10 cellular contexts compared by ENCODE assay signal in the genomic region with DNA sequence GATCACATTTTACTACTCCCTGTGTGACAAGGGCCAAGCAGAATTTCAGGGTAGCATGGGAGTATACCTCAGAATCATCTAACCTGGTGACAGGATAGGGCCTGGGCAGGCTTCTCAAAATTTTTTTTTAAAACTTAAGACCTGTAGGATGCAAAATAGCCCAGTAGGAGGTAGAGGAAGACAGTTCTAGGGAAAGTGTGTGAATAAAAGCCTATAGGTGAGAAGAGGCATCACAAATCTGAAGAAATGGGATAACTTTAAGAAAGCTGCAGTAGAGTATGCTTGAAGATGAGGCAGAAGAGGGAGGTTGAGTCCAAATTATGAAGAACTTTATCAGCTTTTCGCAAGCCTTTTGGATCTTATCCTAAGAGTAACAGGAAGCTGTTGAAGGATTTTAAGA. TPM values are rescaled to one million over a fixed set of nuclear protein-coding genes. Genes with fewer than 3 reads are reported as not detected.
DNase-seq lines count a peak whose midpoint lies in the region; ATAC-seq and TF ChIP-seq lines count a peak whose summit lies in the region.
"Had no signal": no experiment of that assay in that cellular context is flagged by ENCODE, and none has a peak within 500 bp of the region (broad histone marks: within the 10 kb centered on the region; RNA-seq: fewer than 3 reads in every experiment).

No MANE protein-coding gene starts in this region.

- H3K4me1 Mint-ChIP-seq in natural killer cell (peaks cover 17 to 24% of the 10 kb centered on the region in 2 donors), type B pancreatic cell (ENCODE audit: unreplicated experiment) (no peaks in the 10 kb centered on the region)
- H3K4me1 Mint-ChIP-seq in natural killer cell treated with Interleukin-12 subunit alpha and Interleukin-12 subunit beta and Interleukin-15 and Interleukin-18, amount 100 ng/mL, for 72 hours (ENCODE audit: low read depth in 2 of 2) = peaks cover 11 to 17% of the 10 kb centered on the region in 2 donors
- H3K4me1 Mint-ChIP-seq in activated T-helper 1 cell treated with anti-CD3 and anti-CD28 coated beads, Interleukin-12 subunit alpha, Interleukin-12 subunit beta, Interleukin-2, Interleukin-4 antibody, amounts not matched to agents 30 ng/mL and 10 ng/mL and 1 ng/mL, durations not matched to agents 14 hours and 24 hours and 36 hours (ENCODE audit: low read depth) = peaks cover 22% of the 10 kb centered on the region

- ATAC-seq in natural killer cell = peak in 2 of 3 donors; percentile 36
- ATAC-seq in natural killer cell treated with Interleukin-12 subunit alpha and Interleukin-12 subunit beta and Interleukin-15 and Interleukin-18, amount 100 ng/mL, for 72 hours = no peak

- H3K4me3 ChIP-seq in choroid plexus epithelial cell (ENCODE audit: low read depth, low read length) = no peak overlapping the region

- H3K9me3 Mint-ChIP-seq in natural killer cell (peaks cover 0 to 2% of the 10 kb centered on the region in 2 donors), type B pancreatic cell (peaks cover 5% of the 10 kb centered on the region)
- H3K9me3 Mint-ChIP-seq in natural killer cell treated with Interleukin-12 subunit alpha and Interleukin-12 subunit beta and Interleukin-15 and Interleukin-18, amount 100 ng/mL, for 72 hours = no peaks in the 10 kb centered on the region
- H3K9me3 Mint-ChIP-seq in activated T-helper 1 cell treated with anti-CD3 and anti-CD28 coated beads, Interleukin-12 subunit alpha, Interleukin-12 subunit beta, Interleukin-2, Interleukin-4 antibody, amounts not matched to agents 30 ng/mL and 10 ng/mL and 1 ng/mL, durations not matched to agents 14 hours and 24 hours and 36 hours = peaks cover 5% of the 10 kb centered on the region

- no peak for DNase-seq in natural killer cell
- DNase-seq in natural killer cell treated with Interleukin-12 subunit alpha and Interleukin-12 subunit beta and Interleukin-15 and Interleukin-18, amount 100 ng/mL, for 72 hours (ENCODE audit: low spot score) = no peak
- peak; percentile 51 for DNase-seq in NOMO-1 treated with DMSO at 0.1 percent for 48 hours (lab: John Stamatoyannopoulos, UW; ENCODE audit: unreplicated experiment)
- DNase-seq in choroid plexus epithelial cell (ENCODE audit: low read depth) = peak; percentile 23
- DNase-seq in type B pancreatic cell (ENCODE audit: extremely low spot score, unreplicated experiment) = no peak
- DNase-seq in activated T-helper 1 cell treated with anti-CD3 and anti-CD28 coated beads, Interleukin-12 subunit alpha, Interleukin-12 subunit beta, Interleukin-2, Interleukin-4 antibody, amounts not matched to agents 30 ng/mL and 10 ng/mL and 1 ng/mL, durations not matched to agents 14 hours and 24 hours and 36 hours (ENCODE audit: low spot score) = no peak
- DNase-seq in NCI-H146 treated with DMSO at 0.1 percent for 48 hours (lab: John Stamatoyannopoulos, UW; ENCODE audit: unreplicated experiment) = no peak
- no peak for DNase-seq in inferior parietal cortex (ENCODE audit: extremely low spot score)
- DNase-seq: activated naive CD8-positive, alpha-beta T cell treated with anti-CD3 and anti-CD28 coated beads for 36 hours; NCI-H187 treated with DMSO at 0.1 percent for 48 hours had no signal

- H3K36me3 Mint-ChIP-seq in natural killer cell (no peaks in the 10 kb centered on the region), type B pancreatic cell (no peaks in the 10 kb centered on the region)
- peaks cover 7% of the 10 kb centered on the region for H3K36me3 Mint-ChIP-seq in natural killer cell treated with Interleukin-12 subunit alpha and Interleukin-12 subunit beta and Interleukin-15 and Interleukin-18, amount 100 ng/mL, for 72 hours
- H3K36me3 Mint-ChIP-seq in activated T-helper 1 cell treated with anti-CD3 and anti-CD28 coated beads, Interleukin-12 subunit alpha, Interleukin-12 subunit beta, Interleukin-2, Interleukin-4 antibody, amounts not matched to agents 30 ng/mL and 10 ng/mL and 1 ng/mL, durations not matched to agents 14 hours and 24 hours and 36 hours (ENCODE audit: low read depth) = peaks cover 42% of the 10 kb centered on the region

- H3K27ac Mint-ChIP-seq in natural killer cell (peak overlapping the region in 1 of 2 donors; percentile 64), type B pancreatic cell (no peak overlapping the region)
- H3K27ac Mint-ChIP-seq in natural killer cell treated with Interleukin-12 subunit alpha and Interleukin-12 subunit beta and Interleukin-15 and Interleukin-18, amount 100 ng/mL, for 72 hours = peak overlapping the region in 1 of 2 donors; percentile 27
- H3K27ac Mint-ChIP-seq in activated T-helper 1 cell treated with anti-CD3 and anti-CD28 coated beads, Interleukin-12 subunit alpha, Interleukin-12 subunit beta, Interleukin-2, Interleukin-4 antibody, amounts not matched to agents 30 ng/mL and 10 ng/mL and 1 ng/mL, durations not matched to agents 14 hours and 24 hours and 36 hours = no peak overlapping the region
- H3K27ac Mint-ChIP-seq: activated naive CD8-positive, alpha-beta T cell treated with anti-CD3 and anti-CD28 coated beads for 36 hours had no signal

- no peak for TF ChIP-seq CTCF in natural killer cell (IDR thresholded peaks at IDR 0.05)
- peak; percentile 33 for TF ChIP-seq CTCF in choroid plexus epithelial cell (conservative IDR thresholded peaks at IDR 0.05; ENCODE audit: low read depth, low read length)
- TF ChIP-seq CTCF in type B pancreatic cell (conservative IDR thresholded peaks at IDR 0.05) = peak; percentile 40

- H3K4me3 Mint-ChIP-seq in natural killer cell (no peak overlapping the region), type B pancreatic cell (no peak overlapping the region)
- no peak overlapping the region for H3K4me3 Mint-ChIP-seq in natural killer cell treated with Interleukin-12 subunit alpha and Interleukin-12 subunit beta and Interleukin-15 and Interleukin-18, amount 100 ng/mL, for 72 hours
- H3K4me3 Mint-ChIP-seq in activated T-helper 1 cell treated with anti-CD3 and anti-CD28 coated beads, Interleukin-12 subunit alpha, Interleukin-12 subunit beta, Interleukin-2, Interleukin-4 antibody, amounts not matched to agents 30 ng/mL and 10 ng/mL and 1 ng/mL, durations not matched to agents 14 hours and 24 hours and 36 hours = no peak overlapping the region
- H3K4me3 Mint-ChIP-seq: activated naive CD8-positive, alpha-beta T cell treated with anti-CD3 and anti-CD28 coated beads for 36 hours had no signal

- H3K27me3 Mint-ChIP-seq in natural killer cell (ENCODE audit: low read depth in 2 of 2) (no peaks in the 10 kb centered on the region), type B pancreatic cell (no peaks in the 10 kb centered on the region)
- no peaks in the 10 kb centered on the region for H3K27me3 Mint-ChIP-seq in natural killer cell treated with Interleukin-12 subunit alpha and Interleukin-12 subunit beta and Interleukin-15 and Interleukin-18, amount 100 ng/mL, for 72 hours
- no peaks in the 10 kb centered on the region for H3K27me3 Mint-ChIP-seq in activated T-helper 1 cell treated with anti-CD3 and anti-CD28 coated beads, Interleukin-12 subunit alpha, Interleukin-12 subunit beta, Interleukin-2, Interleukin-4 antibody, amounts not matched to agents 30 ng/mL and 10 ng/mL and 1 ng/mL, durations not matched to agents 14 hours and 24 hours and 36 hours (ENCODE audit: insufficient read depth)
- H3K27me3 Mint-ChIP-seq: activated naive CD8-positive, alpha-beta T cell treated with anti-CD3 and anti-CD28 coated beads for 36 hours had no signal

- intact Hi-C loops in natural killer cell (cut with micrococcal nuclease) = no loop called here
- intact Hi-C loops in activated T-helper 1 cell treated with anti-CD3 and anti-CD28 coated beads, Interleukin-12 subunit alpha, Interleukin-12 subunit beta, Interleukin-2, Interleukin-4 antibody, amounts not matched to agents 30 ng/mL and 10 ng/mL and 1 ng/mL, durations not matched to agents 14 hours and 24 hours and 36 hours (cut with micrococcal nuclease) = loop anchor here (5.0 kb wide), 1 partner anchor 65 kb away; no protein-coding TSS in a partner anchor

RNA-seq across cellular contexts. Expression of a gene that starts 32.3 kb away (rescaled TPM):
- 10 to 100 TPM; 59.1 to 74.3 (median 60.0) TPM for total RNA-seq in natural killer cell
- total RNA-seq in natural killer cell treated with Interleukin-12 subunit alpha and Interleukin-12 subunit beta and Interleukin-15 and Interleukin-18, amount 100 ng/mL, for 72 hours = 100 to 1,000 TPM in 1 of 2 donors, 10 to 100 TPM in 1; 64.6 to 120 TPM
- 10.4 and 20.9 TPM in 2 replicates for total RNA-seq in type B pancreatic cell (ENCODE audit: low replicate concordance)
- total RNA-seq in activated T-helper 1 cell treated with anti-CD3 and anti-CD28 coated beads, Interleukin-12 subunit alpha, Interleukin-12 subunit beta, Interleukin-2, Interleukin-4 antibody, amounts not matched to agents 30 ng/mL and 10 ng/mL and 1 ng/mL, durations not matched to agents 14 hours and 24 hours and 36 hours = 69.9 and 74.2 TPM in 2 replicates

RNA-seq across cellular contexts. Expression of a gene that starts 57.0 kb away (rescaled TPM):
- 1 to 10 TPM; 1.5 to 2.0 (median 1.5) TPM for total RNA-seq in natural killer cell
- total RNA-seq in natural killer cell treated with Interleukin-12 subunit alpha and Interleukin-12 subunit beta and Interleukin-15 and Interleukin-18, amount 100 ng/mL, for 72 hours = 1 to 10 TPM in 1 of 2 donors, under 1 TPM in 1; 0.88 to 1.0 TPM
- 4.9 and 10.0 TPM in 2 replicates for total RNA-seq in type B pancreatic cell (ENCODE audit: low replicate concordance)
- total RNA-seq in activated T-helper 1 cell treated with anti-CD3 and anti-CD28 coated beads, Interleukin-12 subunit alpha, Interleukin-12 subunit beta, Interleukin-2, Interleukin-4 antibody, amounts not matched to agents 30 ng/mL and 10 ng/mL and 1 ng/mL, durations not matched to agents 14 hours and 24 hours and 36 hours = 1.2 and 1.9 TPM in 2 replicates

Comparison
In these comparisons a context has a peak if more than half of its experiments do, and no peak if none do; other contexts are left out.
1. ATAC-seq: peak in natural killer cell (2 of 3); none in natural killer cell treated with Interleukin-12 subunit alpha and Interleukin-12 subunit beta and Interleukin-15 and Interleukin-18, amount 100 ng/mL, for 72 hours (0 of 2).
2. DNase-seq: peak in NOMO-1 treated with DMSO at 0.1 percent for 48 hours (single experiment) and choroid plexus epithelial cell (single experiment); none in natural killer cell (single experiment), natural killer cell treated with Interleukin-12 subunit alpha and Interleukin-12 subunit beta and Interleukin-15 and Interleukin-18, amount 100 ng/mL, for 72 hours (single experiment), type B pancreatic cell (single experiment), activated T-helper 1 cell treated with anti-CD3 and anti-CD28 coated beads, Interleukin-12 subunit alpha, Interleukin-12 subunit beta, Interleukin-2, Interleukin-4 antibody, amounts not matched to agents 30 ng/mL and 10 ng/mL and 1 ng/mL, durations not matched to agents 14 hours and 24 hours and 36 hours (single experiment), NCI-H146 treated with DMSO at 0.1 percent for 48 hours (single experiment) and inferior parietal cortex (single experiment).